12 cellular contexts compared by ENCODE assay signal in the genomic region with DNA sequence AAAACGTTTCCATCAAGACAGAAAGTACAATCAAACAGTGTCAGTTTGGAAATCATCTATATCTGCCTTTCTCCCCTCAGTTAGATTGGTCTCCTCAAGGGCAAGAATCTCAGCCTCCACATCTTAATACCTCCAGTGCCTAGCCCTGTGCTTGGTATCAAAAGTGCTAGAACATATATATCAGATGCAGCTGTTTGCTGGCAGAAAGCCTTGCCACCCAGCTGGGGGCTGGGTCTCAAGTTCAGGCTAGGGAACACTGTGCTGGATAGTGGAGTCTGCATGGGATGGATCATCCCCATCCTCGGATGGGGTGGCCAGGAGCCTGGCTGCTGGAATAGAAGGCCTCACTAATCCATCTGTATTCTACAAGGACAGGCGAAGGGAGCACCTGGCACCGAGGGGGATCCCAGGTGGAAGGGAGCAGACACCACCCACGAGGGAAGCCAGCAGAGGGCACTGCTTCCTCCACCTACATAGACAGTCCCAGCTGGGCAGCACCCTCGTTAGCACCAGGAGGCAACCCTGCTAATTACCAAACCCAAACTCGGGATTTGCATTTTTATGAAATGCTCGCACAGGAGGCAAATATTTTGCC.
DNase-seq lines count a peak whose midpoint lies in the region; ATAC-seq and TF ChIP-seq lines count a peak whose summit lies in the region.
"Had no signal": no experiment of that assay in that cellular context is flagged by ENCODE, and none has a peak within 500 bp of the region (broad histone marks: within the 10 kb centered on the region; RNA-seq: fewer than 3 reads in every experiment).

No MANE protein-coding gene starts in this region.

- H3K4me1 ChIP-seq in right atrium auricular region (no peaks in the 10 kb centered on the region), vagina (no peaks in the 10 kb centered on the region)

- TF ChIP-seq CTCF in right atrium auricular region (IDR thresholded peaks at IDR 0.05) (no peak), epithelial cell of proximal tubule (conservative IDR thresholded peaks at IDR 0.05; ENCODE audit: low read depth, low read length) (peak; percentile 77), vagina (IDR thresholded peaks at IDR 0.05) (no peak)

- DNase-seq in right atrium auricular region (ENCODE audit: low spot score) (peak; percentile 47), left cardiac atrium (no peak), NCI-H526 treated with DMSO at 0.1 percent for 48 hours (lab: John Stamatoyannopoulos, UW) (peak; percentile 81), epithelial cell of proximal tubule (ENCODE audit: low read depth) (no peak), vagina (ENCODE audit: extremely low spot score in 2 of 2) (peak; percentile 52 to 82), OCI-M1 (lab: John Stamatoyannopoulos, UW) (no peak)
- DNase-seq: CD4-positive, CD25-positive, alpha-beta regulatory T cell; KBM-7; stimulated activated CD4-positive, alpha-beta T cell treated with anti-CD3 and anti-CD28 coated beads, Interleukin-4, amount 100 ng/mL, for 4 hours had no signal

- H3K9me3 ChIP-seq in right atrium auricular region (no peaks in the 10 kb centered on the region), vagina (no peaks in the 10 kb centered on the region)

- intact Hi-C loops in left cardiac atrium (cut with DNase I), result no loop called here
- intact Hi-C loops in vagina (cut with DNase I), result no loop called here

- ATAC-seq in left cardiac atrium (no peak), GM19324 (IDR thresholded peaks at IDR 0.05; ENCODE audit: low FRiP score, unreplicated experiment) (no peak), GM19023 (IDR thresholded peaks at IDR 0.05; ENCODE audit: unreplicated experiment) (no peak)
- ATAC-seq: activated T-helper 17 cell treated with anti-CD3 and anti-CD28 coated beads, Interleukin-2, amount 50 U/mL, for 72 hours had no signal

- H3K36me3 ChIP-seq in right atrium auricular region, result no peaks in the 10 kb centered on the region
- H3K36me3 ChIP-seq in vagina, result no peaks in the 10 kb centered on the region

- H3K27me3 ChIP-seq in right atrium auricular region, result no peaks in the 10 kb centered on the region
- no peaks in the 10 kb centered on the region for H3K27me3 ChIP-seq in vagina

- H3K4me3 ChIP-seq in right atrium auricular region, result no peak overlapping the region
- H3K4me3 ChIP-seq in epithelial cell of proximal tubule (ENCODE audit: low read depth, low read length), result no peak overlapping the region
- no peak overlapping the region for H3K4me3 ChIP-seq in vagina

- no peak for TF ChIP-seq POLR2A in vagina (IDR thresholded peaks at IDR 0.05)

- no peak overlapping the region for H3K27ac ChIP-seq in right atrium auricular region
- no peak overlapping the region for H3K27ac ChIP-seq in vagina

Comparison
In these comparisons a context has a peak if more than half of its experiments do, and no peak if none do; other contexts are left out.
1. DNase-seq: peak in right atrium auricular region (single experiment), NCI-H526 treated with DMSO at 0.1 percent for 48 hours (single experiment) and vagina (2 of 2); none in left cardiac atrium (single experiment), epithelial cell of proximal tubule (single experiment) and OCI-M1 (single experiment).